ENCODE assay signal across 11 cellular contexts in genomic region chr11:116994195-116994594, GRCh38.
DNase-seq lines count a peak whose midpoint lies in the region; ATAC-seq and TF ChIP-seq lines count a peak whose summit lies in the region.
"Had no signal": no experiment of that assay in that cellular context is flagged by ENCODE, and none has a peak within 500 bp of the region (broad histone marks: within the 10 kb centered on the region; RNA-seq: fewer than 3 reads in every experiment).

No MANE protein-coding gene starts in this region.

- peak overlapping the region; percentile 85 for H3K4me2 ChIP-seq in neural cell (ENCODE audit: low read length)

- TF ChIP-seq EP300 in neural cell (conservative IDR thresholded peaks at IDR 0.05; ENCODE audit: poor library complexity, severe bottlenecking) = no peak

- H3K4me1 Mint-ChIP-seq in CD4-positive, alpha-beta T cell (ENCODE audit: low read depth) = peaks cover 65% of the 10 kb centered on the region

- H4K20me1 ChIP-seq in neural cell (ENCODE audit: insufficient read depth) = no peaks in the 10 kb centered on the region

- 57 to 67% methylated on average over 3 of the region's 3 CpGs for WGBS in heart right ventricle, 2 donors

- H3K36me3 ChIP-seq in HUES48 (ENCODE audit: control insufficient read depth, insufficient read depth, low read length) (no peaks in the 10 kb centered on the region), neural cell (ENCODE audit: insufficient read depth, low read length) (no peaks in the 10 kb centered on the region), heart right ventricle (no peaks in the 10 kb centered on the region)

- H3K27me3 ChIP-seq in CD4-positive, alpha-beta T cell (ENCODE audit: control insufficient read depth, insufficient read depth, low read length) = no peaks in the 10 kb centered on the region
- H3K27me3 ChIP-seq in HUES48 (ENCODE audit: control insufficient read depth, insufficient read depth, low read length) (no peaks in the 10 kb centered on the region), neural cell (ENCODE audit: insufficient read depth, low read depth, low read length) (no peaks in the 10 kb centered on the region), heart right ventricle (no peaks in the 10 kb centered on the region)

- DNase-seq in CD4-positive, alpha-beta T cell = no peak
- DNase-seq in GM10248 (ENCODE audit: extremely low spot score) = no peak
- DNase-seq in nucleus accumbens (lab: John Stamatoyannopoulos, UW) = no peak
- no peak for DNase-seq in heart right ventricle
- DNase-seq: DMS79 had no signal

- CTCF ChIA-PET in CD4-positive, alpha-beta T cell (lab: Charles Lee) = interaction anchor here (1.0 to 1.6 kb wide), 2 partner anchors 10 to 65 kb away, joined by 3 read pairs; no protein-coding TSS in a partner anchor
- CTCF ChIA-PET in GM10248 (lab: Yijun Ruan, JAX) = interaction anchor here (1.1 to 2.2 kb wide), 4 partner anchors 10 to 69 kb away, joined by 3 to 12 read pairs (median 4); no protein-coding TSS in a partner anchor

- H3K9me3 ChIP-seq in CD4-positive, alpha-beta T cell (ENCODE audit: control insufficient read depth, low read length) = no peaks in the 10 kb centered on the region
- no peaks in the 10 kb centered on the region for H3K9me3 ChIP-seq in HUES48 (ENCODE audit: control insufficient read depth, insufficient read depth, low read length)
- H3K9me3 ChIP-seq in neural cell (ENCODE audit: low read length) = no peaks in the 10 kb centered on the region
- no peaks in the 10 kb centered on the region for H3K9me3 ChIP-seq in heart right ventricle

- H2AFZ ChIP-seq in neural cell (ENCODE audit: low read depth, low read length) = no peak overlapping the region

- no peaks in the 10 kb centered on the region for H3K9me2 ChIP-seq in neural cell (ENCODE audit: insufficient read depth, low read length)

- peaks cover 27% of the 10 kb centered on the region for H3K79me2 ChIP-seq in neural cell (replicated peaks; ENCODE audit: insufficient read depth, low read length)

- H3K4me3 Mint-ChIP-seq in CD4-positive, alpha-beta T cell = no peak overlapping the region
- H3K4me3 Mint-ChIP-seq: activated CD4-positive, alpha-beta T cell treated with anti-CD3 and anti-CD28 coated beads, Interleukin-2, amount 10 ng/mL, durations not matched to agents 7 days and 5 days had no signal

- no peak for TF ChIP-seq CTCF in CD4-positive, alpha-beta T cell (IDR thresholded peaks at IDR 0.05)
- TF ChIP-seq CTCF in neural cell (IDR thresholded peaks at IDR 0.05; ENCODE audit: poor library complexity, severe bottlenecking) (no peak), GM10248 (IDR thresholded peaks at IDR 0.05; ENCODE audit: control extremely low read depth, extremely low read depth, low read depth, missing control alignments) (no peak), heart right ventricle (IDR thresholded peaks at IDR 0.05) (no peak)

- peaks cover 29% of the 10 kb centered on the region for H3K4me1 ChIP-seq in HUES48 (ENCODE audit: control insufficient read depth, insufficient read depth, low read length)
- peaks cover 0 to 42% (median 36%) of the 10 kb centered on the region in 9 donors for H3K4me1 ChIP-seq in heart right ventricle

- ATAC-seq in CD4-positive, alpha-beta T cell (ENCODE audit: poor library complexity) = no peak
- no peak for ATAC-seq in GM21515 (IDR thresholded peaks at IDR 0.05; ENCODE audit: unreplicated experiment)
- no peak for ATAC-seq in heart right ventricle
- ATAC-seq: HCT116 had no signal

- no peaks in the 10 kb centered on the region for H3K9me3 Mint-ChIP-seq in CD4-positive, alpha-beta T cell
- H3K9me3 Mint-ChIP-seq: activated CD4-positive, alpha-beta T cell treated with anti-CD3 and anti-CD28 coated beads, Interleukin-2, amount 10 ng/mL, durations not matched to agents 7 days and 5 days had no signal

- no peaks in the 10 kb centered on the region for H3F3A ChIP-seq in neural cell (ENCODE audit: insufficient read depth, low read length, poor library complexity, severe bottlenecking)

- H3K27ac ChIP-seq in CD4-positive, alpha-beta T cell (ENCODE audit: low read depth, low read length) = no peak overlapping the region
- peak overlapping the region; percentile 52 for H3K27ac ChIP-seq in HUES48 (ENCODE audit: low read depth, low read length)
- peak overlapping the region; percentile 33 for H3K27ac ChIP-seq in cingulate gyrus (ENCODE audit: low read depth, low read length)
- peak overlapping the region; percentile 84 for H3K27ac ChIP-seq in neural cell (ENCODE audit: low read length)
- H3K27ac ChIP-seq in heart right ventricle = peak overlapping the region in 3 of 10 donors; percentile 34 to 46 (median 42)

- no peak overlapping the region for H3K4me3 ChIP-seq in HUES48 (ENCODE audit: low read depth, low read length)
- peak overlapping the region; percentile 63 for H3K4me3 ChIP-seq in neural cell (ENCODE audit: low read length)
- no peak overlapping the region for H3K4me3 ChIP-seq in heart right ventricle

- H3K27ac Mint-ChIP-seq in CD4-positive, alpha-beta T cell = peak overlapping the region; percentile 73

- H3K36me3 Mint-ChIP-seq in CD4-positive, alpha-beta T cell (ENCODE audit: low read depth) = peaks cover 3% of the 10 kb centered on the region

- intact Hi-C loops in CD4-positive, alpha-beta T cell (cut with DNase I, micrococcal nuclease) = loop anchor here in 1 of 2 experiments (5.0 kb wide), 1 partner anchor 67 kb away; no protein-coding TSS in a partner anchor
- intact Hi-C loops in heart right ventricle (cut with DNase I) = loop anchor here in 2 of 10 donors (10.0 kb wide), 1 partner anchor 101 kb away; the partner anchor contains the start of gene SIK3 (in 2 of the 2)

- no peaks in the 10 kb centered on the region for H3K27me3 Mint-ChIP-seq in CD4-positive, alpha-beta T cell
- H3K27me3 Mint-ChIP-seq: activated CD4-positive, alpha-beta T cell treated with anti-CD3 and anti-CD28 coated beads, Interleukin-2, amount 10 ng/mL, durations not matched to agents 7 days and 5 days had no signal

- TF ChIP-seq RAD21 in neural cell (conservative IDR thresholded peaks at IDR 0.05) = no peak

- POLR2A ChIA-PET in CD4-positive, alpha-beta T cell (lab: Charles Lee) = interaction anchor here (1.0 to 1.3 kb wide), 4 partner anchors 23 to 68 kb away, joined by 3 to 5 read pairs (median 4); no protein-coding TSS in a partner anchor
- POLR2A ChIA-PET in GM10248 (lab: Yijun Ruan, JAX) = no interaction called here

- H3K9ac ChIP-seq in HUES48 (ENCODE audit: low read depth, low read length) (no peak overlapping the region), neural cell (ENCODE audit: low read length) (peak overlapping the region; percentile 65)

TF ChIP-seq in neural cell, 6 proteins besides CTCF, POLR2A, EP300 and RAD21:
- TF ChIP-seq MXI1 (conservative IDR thresholded peaks at IDR 0.05; ENCODE audit: poor library complexity, severe bottlenecking) (no peak), POLR2AphosphoS5 (IDR thresholded peaks at IDR 0.05) (no peak), TAF1 (IDR thresholded peaks at IDR 0.05; ENCODE audit: low read depth) (no peak), EZH2 (IDR thresholded peaks at IDR 0.05; ENCODE audit: borderline replicate concordance, insufficient read depth, low read length, poor library complexity, severe bottlenecking) (no peak), SMC3 (conservative IDR thresholded peaks at IDR 0.05; ENCODE audit: poor library complexity) (no peak)
- TF ChIP-seq, protein P1, sequence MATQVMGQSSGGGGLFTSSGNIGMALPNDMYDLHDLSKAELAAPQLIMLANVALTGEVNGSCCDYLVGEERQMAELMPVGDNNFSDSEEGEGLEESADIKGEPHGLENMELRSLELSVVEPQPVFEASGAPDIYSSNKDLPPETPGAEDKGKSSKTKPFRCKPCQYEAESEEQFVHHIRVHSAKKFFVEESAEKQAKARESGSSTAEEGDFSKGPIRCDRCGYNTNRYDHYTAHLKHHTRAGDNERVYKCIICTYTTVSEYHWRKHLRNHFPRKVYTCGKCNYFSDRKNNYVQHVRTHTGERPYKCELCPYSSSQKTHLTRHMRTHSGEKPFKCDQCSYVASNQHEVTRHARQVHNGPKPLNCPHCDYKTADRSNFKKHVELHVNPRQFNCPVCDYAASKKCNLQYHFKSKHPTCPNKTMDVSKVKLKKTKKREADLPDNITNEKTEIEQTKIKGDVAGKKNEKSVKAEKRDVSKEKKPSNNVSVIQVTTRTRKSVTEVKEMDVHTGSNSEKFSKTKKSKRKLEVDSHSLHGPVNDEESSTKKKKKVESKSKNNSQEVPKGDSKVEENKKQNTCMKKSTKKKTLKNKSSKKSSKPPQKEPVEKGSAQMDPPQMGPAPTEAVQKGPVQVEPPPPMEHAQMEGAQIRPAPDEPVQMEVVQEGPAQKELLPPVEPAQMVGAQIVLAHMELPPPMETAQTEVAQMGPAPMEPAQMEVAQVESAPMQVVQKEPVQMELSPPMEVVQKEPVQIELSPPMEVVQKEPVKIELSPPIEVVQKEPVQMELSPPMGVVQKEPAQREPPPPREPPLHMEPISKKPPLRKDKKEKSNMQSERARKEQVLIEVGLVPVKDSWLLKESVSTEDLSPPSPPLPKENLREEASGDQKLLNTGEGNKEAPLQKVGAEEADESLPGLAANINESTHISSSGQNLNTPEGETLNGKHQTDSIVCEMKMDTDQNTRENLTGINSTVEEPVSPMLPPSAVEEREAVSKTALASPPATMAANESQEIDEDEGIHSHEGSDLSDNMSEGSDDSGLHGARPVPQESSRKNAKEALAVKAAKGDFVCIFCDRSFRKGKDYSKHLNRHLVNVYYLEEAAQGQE (IDR thresholded peaks at IDR 0.05; ENCODE audit: borderline replicate concordance) = no peak
